ENCODE assay signal across 8 cellular contexts in genomic region chr7:90595801-90596683, GRCh38. TPM values are rescaled to one million over a fixed set of nuclear protein-coding genes. Genes with fewer than 3 reads are reported as not detected.
DNase-seq lines count a peak whose midpoint lies in the region; ATAC-seq and TF ChIP-seq lines count a peak whose summit lies in the region.

TSS of gene CDK14 (plus strand) at chr7:90596321. CDS start at chr7:90596628, 307 bp downstream.

- TF ChIP-seq POLR2A in GM15510 (IDR thresholded peaks at IDR 0.05; ENCODE audit: borderline replicate concordance, extremely low read depth, insufficient read length): peak; percentile 34

- CTCF ChIA-PET in AG04450 (lab: Charles Lee): interaction anchor here (0.5 to 4.0 kb wide), 18 partner anchors 10 to 1990 kb away, joined by 3 to 17 read pairs (median 3); no protein-coding TSS in a partner anchor

- H3K9ac ChIP-seq in liver (ENCODE audit: low read depth in 1 of 2, low read length in 2 of 2): peak within 1 kb of the TSS; percentile 66 to 84

- peak within 1 kb of the TSS; percentile 72 for H3K27ac ChIP-seq in AG04450 (ENCODE audit: low read depth, low read length)
- H3K27ac ChIP-seq in liver (ENCODE audit: low read depth in 1 of 2, low read length in 2 of 2): peak within 1 kb of the TSS; percentile 89 to 95

- peaks cover 0 to 22% (median 7%) of the 10 kb centered on the region in 4 donors for H3K4me1 ChIP-seq in liver (ENCODE audit: control insufficient read depth in 4 of 4, insufficient read depth in 4 of 4, low read length in 3 of 4)

- ATAC-seq in HG02678 (IDR thresholded peaks at IDR 0.05; ENCODE audit: unreplicated experiment): peak; percentile 52

- no peak for DNase-seq in AG04450 (ENCODE audit: low read depth, low spot score)
- DNase-seq in NCI-H1092 treated with DMSO at 0.1 percent for 48 hours (lab: John Stamatoyannopoulos, UW): peak; percentile 85
- DNase-seq in T1000 (lab: John Stamatoyannopoulos, UW): peak; percentile 32
- peak; percentile 79 for DNase-seq in dermis blood vessel endothelial cell
- peak; percentile 33 to 39 for DNase-seq in stimulated activated CD4-positive, alpha-beta T cell treated with anti-CD3 and anti-CD28 coated beads, Interleukin-2, amount 100 ng/mL, for 48 hours

- POLR2A ChIA-PET in AG04450 (lab: Yijun Ruan, JAX): interaction anchor here (1.4 kb wide), 1 partner anchor 97 kb away, joined by 5 read pairs; no protein-coding TSS in a partner anchor

- peaks cover 2% of the 10 kb centered on the region; the same call in 1 of the 2 replicates for H3K9me3 ChIP-seq in AG04450 (ENCODE audit: control insufficient read depth, insufficient read depth, low read length)
- no peaks in the 10 kb centered on the region for H3K9me3 ChIP-seq in liver (ENCODE audit: control insufficient read depth in 4 of 4, low read length in 3 of 4)

- H3K27me3 ChIP-seq in AG04450 (ENCODE audit: control insufficient read depth, insufficient read depth, low read length) (no peaks in the 10 kb centered on the region), liver (ENCODE audit: control insufficient read depth in 4 of 4, insufficient read depth in 4 of 4, low read length in 3 of 4) (no peaks in the 10 kb centered on the region)

- WGBS in liver: under 1% methylated on average over 118 of the region's 118 CpGs

- TF ChIP-seq CTCF in AG04450 (IDR thresholded peaks at IDR 0.05; ENCODE audit: low read depth, low read length) (peak; percentile 46), liver (IDR thresholded peaks at IDR 0.05; ENCODE audit: low read depth, low read length, missing input control) (peak; percentile 40)

- H3K4me3 ChIP-seq in AG04450 (ENCODE audit: low read depth, low read length) (peak within 1 kb of the TSS; percentile 79), liver (ENCODE audit: low read depth in 1 of 3, low read length in 3 of 3) (peak within 1 kb of the TSS; percentile 75 to 97 (median 84))

- no peaks in the 10 kb centered on the region for H3K36me3 ChIP-seq in liver (ENCODE audit: control insufficient read depth in 4 of 4, insufficient read depth in 3 of 4, low read depth in 1 of 4, low read length in 3 of 4)

- peak; percentile 38 to 48 for TF ChIP-seq RAD21 in liver (IDR thresholded peaks at IDR 0.05)

TF ChIP-seq in liver, 16 proteins besides CTCF, POLR2A, EP300 and RAD21:
- TF ChIP-seq RXRA (IDR thresholded peaks at IDR 0.05) (no peak), GABPA (IDR thresholded peaks at IDR 0.05 in 1 of 2, conservative IDR thresholded peaks at IDR 0.05 in 1 of 2) (no peak), FOXA2 (IDR thresholded peaks at IDR 0.05) (no peak), HNF4G (IDR thresholded peaks at IDR 0.05) (peak; percentile 20), EGR1 (IDR thresholded peaks at IDR 0.05; ENCODE audit: low read depth in 2 of 2) (no peak), HNF4A (conservative IDR thresholded peaks at IDR 0.05) (peak in 1 of 2 donors; percentile 28), NR2F2 (IDR thresholded peaks at IDR 0.05) (no peak), REST (IDR thresholded peaks at IDR 0.05) (no peak)
- TF ChIP-seq, protein P1, sequence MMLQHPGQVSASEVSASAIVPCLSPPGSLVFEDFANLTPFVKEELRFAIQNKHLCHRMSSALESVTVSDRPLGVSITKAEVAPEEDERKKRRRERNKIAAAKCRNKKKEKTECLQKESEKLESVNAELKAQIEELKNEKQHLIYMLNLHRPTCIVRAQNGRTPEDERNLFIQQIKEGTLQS (IDR thresholded peaks at IDR 0.05): no peak
- TF ChIP-seq, protein P2, sequence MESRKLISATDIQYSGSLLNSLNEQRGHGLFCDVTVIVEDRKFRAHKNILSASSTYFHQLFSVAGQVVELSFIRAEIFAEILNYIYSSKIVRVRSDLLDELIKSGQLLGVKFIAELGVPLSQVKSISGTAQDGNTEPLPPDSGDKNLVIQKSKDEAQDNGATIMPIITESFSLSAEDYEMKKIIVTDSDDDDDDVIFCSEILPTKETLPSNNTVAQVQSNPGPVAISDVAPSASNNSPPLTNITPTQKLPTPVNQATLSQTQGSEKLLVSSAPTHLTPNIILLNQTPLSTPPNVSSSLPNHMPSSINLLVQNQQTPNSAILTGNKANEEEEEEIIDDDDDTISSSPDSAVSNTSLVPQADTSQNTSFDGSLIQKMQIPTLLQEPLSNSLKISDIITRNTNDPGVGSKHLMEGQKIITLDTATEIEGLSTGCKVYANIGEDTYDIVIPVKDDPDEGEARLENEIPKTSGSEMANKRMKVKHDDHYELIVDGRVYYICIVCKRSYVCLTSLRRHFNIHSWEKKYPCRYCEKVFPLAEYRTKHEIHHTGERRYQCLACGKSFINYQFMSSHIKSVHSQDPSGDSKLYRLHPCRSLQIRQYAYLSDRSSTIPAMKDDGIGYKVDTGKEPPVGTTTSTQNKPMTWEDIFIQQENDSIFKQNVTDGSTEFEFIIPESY (IDR thresholded peaks at IDR 0.05): no peak
- TF ChIP-seq, protein P3, sequence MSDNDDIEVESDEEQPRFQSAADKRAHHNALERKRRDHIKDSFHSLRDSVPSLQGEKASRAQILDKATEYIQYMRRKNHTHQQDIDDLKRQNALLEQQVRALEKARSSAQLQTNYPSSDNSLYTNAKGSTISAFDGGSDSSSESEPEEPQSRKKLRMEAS (IDR thresholded peaks at IDR 0.05): no peak

RNA-seq across cellular contexts. Expression of gene CDK14, which starts in this region (rescaled TPM):
- polyA plus RNA-seq in AG04450 (2011; rRNA removed) (24.6 and 28.4 TPM in 2 replicates), liver (1 to 10 TPM; 4.2 to 5.3 TPM)
- 52.7 and 76.2 TPM in 2 replicates for polyA minus RNA-seq in AG04450 (2011; rRNA and poly(A)+ RNA removed)
- total RNA-seq in dermis blood vessel endothelial cell (3.0 and 3.2 TPM in 2 replicates), liver (10 to 100 TPM in 1 of 2 donors, 1 to 10 TPM in 1; 9.5 to 12.4 TPM)
